ENCODE assay signal across 25 cellular contexts in genomic region chr10:115814542-115814941, GRCh38.
"Had no signal": no experiment of that assay in that cellular context is flagged by ENCODE, and none has a peak within 500 bp of the region (broad histone marks: within the 10 kb centered on the region; RNA-seq: fewer than 3 reads in every experiment).

No MANE protein-coding gene starts in this region.

- H3K27ac Mint-ChIP-seq: effector memory CD8-positive, alpha-beta T cell; natural killer cell had no signal

- H3K4me3 Mint-ChIP-seq: effector memory CD8-positive, alpha-beta T cell; natural killer cell had no signal

- H3K9me3 ChIP-seq: pancreas, thyroid gland, vagina had no signal

- DNase-seq: cerebellar nuclear complex; cortex of kidney; effector memory CD8-positive, alpha-beta T cell; erythroblast; esophagus squamous epithelium; foreskin melanocyte; head of caudate nucleus; left cardiac atrium; left ventricle myocardium inferior; lower lobe of right lung; natural killer cell; occipital lobe; pancreas; small intestine; stimulated activated CD4-positive, alpha-beta T cell treated with anti-CD3 and anti-CD28 coated beads, Interleukin-15, amount 100 ng/mL, for 24 hours; stimulated activated CD4-positive, alpha-beta T cell treated with anti-CD3 and anti-CD28 coated beads, Interleukin-2, amount 100 ng/mL, for 48 hours; stimulated activated CD8-positive, alpha-beta memory T cell treated with anti-CD3 and anti-CD28 coated beads, Interleukin-4, amount 100 ng/mL, for 48 hours; stimulated activated naive CD4-positive, alpha-beta T cell; stomach; thyroid gland; trophoblast cell had no signal

- H3K36me3 ChIP-seq: esophagus squamous epithelium, left ventricle myocardium inferior, lower lobe of right lung, pancreas, right atrium auricular region, stomach, thyroid gland, vagina had no signal

- FAIRE-seq: endometrium, keratinocyte had no signal

- ATAC-seq: effector memory CD8-positive, alpha-beta T cell; left cardiac atrium; lower lobe of right lung; natural killer cell; pancreas had no signal

- H3K27me3 Mint-ChIP-seq: effector memory CD8-positive, alpha-beta T cell had no signal

- H3K36me3 Mint-ChIP-seq: natural killer cell had no signal

- H3K4me1 Mint-ChIP-seq: natural killer cell had no signal

- H3K4me3 ChIP-seq: esophagus squamous epithelium, left ventricle myocardium inferior, lower lobe of right lung, pancreas, right atrium auricular region, stomach, thyroid gland, vagina had no signal

- H3K27ac ChIP-seq: esophagus squamous epithelium, left ventricle myocardium inferior, lower lobe of right lung, pancreas, right atrium auricular region, stomach, thyroid gland, vagina had no signal

- H3K27me3 ChIP-seq: esophagus squamous epithelium, pancreas, right atrium auricular region, stomach, thyroid gland, vagina had no signal

- H3K4me1 ChIP-seq: esophagus squamous epithelium, left ventricle myocardium inferior, lower lobe of right lung, pancreas, right atrium auricular region, stomach, thyroid gland had no signal
